In the genomic region with DNA sequence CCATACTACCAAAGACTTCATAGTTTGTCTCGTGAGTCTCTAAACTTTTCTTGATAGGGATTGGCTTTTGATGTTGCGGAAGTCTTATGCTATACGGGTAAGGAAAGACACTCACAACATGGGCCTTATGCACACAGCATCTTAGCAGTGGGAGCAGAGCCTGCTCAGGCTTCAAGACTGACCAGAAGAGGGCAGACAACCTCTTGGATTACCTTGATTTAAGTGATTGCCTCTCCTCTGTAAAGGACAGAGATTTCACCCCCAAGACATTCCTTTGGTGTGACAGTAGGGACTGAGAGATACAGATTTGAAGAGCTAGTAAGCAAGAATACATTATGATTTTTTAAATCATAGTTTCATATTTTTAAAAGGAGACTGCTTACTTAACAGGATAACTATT, we compare ENCODE assay signal across 8 cellular contexts.
DNase-seq lines count a peak whose midpoint lies in the region; ATAC-seq and TF ChIP-seq lines count a peak whose summit lies in the region.

No MANE protein-coding gene starts in this region.

- no peaks in the 10 kb centered on the region for H3K9me3 Mint-ChIP-seq in natural killer cell treated with Interleukin-12 subunit alpha and Interleukin-12 subunit beta and Interleukin-15 and Interleukin-18, amount 100 ng/mL, for 72 hours

- DNase-seq in ACHN = peak; percentile 44
- DNase-seq in SKM-1 (lab: John Stamatoyannopoulos, UW; ENCODE audit: unreplicated experiment) = peak; percentile 5
- DNase-seq in dermis blood vessel endothelial cell = peak; percentile 69
- no peak for DNase-seq in natural killer cell treated with Interleukin-12 subunit alpha and Interleukin-12 subunit beta and Interleukin-15 and Interleukin-18, amount 100 ng/mL, for 72 hours (ENCODE audit: low spot score)
- no peak for DNase-seq in mesenteric fat pad (ENCODE audit: low spot score)

- H3K27ac Mint-ChIP-seq in natural killer cell treated with Interleukin-12 subunit alpha and Interleukin-12 subunit beta and Interleukin-15 and Interleukin-18, amount 100 ng/mL, for 72 hours = no peak overlapping the region

- peak; percentile 63 for TF ChIP-seq CTCF in GM12872 (IDR thresholded peaks at IDR 0.05; ENCODE audit: insufficient read depth, low read depth, low read length)

- no peak overlapping the region for H3K4me3 Mint-ChIP-seq in natural killer cell treated with Interleukin-12 subunit alpha and Interleukin-12 subunit beta and Interleukin-15 and Interleukin-18, amount 100 ng/mL, for 72 hours

- ATAC-seq in HG03064 (IDR thresholded peaks at IDR 0.05; ENCODE audit: low read depth, unreplicated experiment) (peak; percentile 61), HG03196 (IDR thresholded peaks at IDR 0.05; ENCODE audit: unreplicated experiment) (no peak)
- peak; percentile 61 to 63 for ATAC-seq in natural killer cell treated with Interleukin-12 subunit alpha and Interleukin-12 subunit beta and Interleukin-15 and Interleukin-18, amount 100 ng/mL, for 72 hours

- no peaks in the 10 kb centered on the region for H3K4me1 Mint-ChIP-seq in natural killer cell treated with Interleukin-12 subunit alpha and Interleukin-12 subunit beta and Interleukin-15 and Interleukin-18, amount 100 ng/mL, for 72 hours (ENCODE audit: low read depth in 2 of 2)

- H3K27me3 Mint-ChIP-seq in natural killer cell treated with Interleukin-12 subunit alpha and Interleukin-12 subunit beta and Interleukin-15 and Interleukin-18, amount 100 ng/mL, for 72 hours = peaks cover 4 to 7% of the 10 kb centered on the region in 2 donors

- in situ Hi-C loops in ACHN (cut with HindIII; ENCODE audit: low pct_ligation_motif_present, low pct_unique_long_range_greater_than_20kb, low sequenced_read_pairs) = no loop called here

- H3K36me3 Mint-ChIP-seq in natural killer cell treated with Interleukin-12 subunit alpha and Interleukin-12 subunit beta and Interleukin-15 and Interleukin-18, amount 100 ng/mL, for 72 hours = no peaks in the 10 kb centered on the region

Comparison
In these comparisons a context has a peak if more than half of its experiments do, and no peak if none do; other contexts are left out.
1. DNase-seq: peak in ACHN (single experiment), SKM-1 (single experiment) and dermis blood vessel endothelial cell (single experiment); none in natural killer cell treated with Interleukin-12 subunit alpha and Interleukin-12 subunit beta and Interleukin-15 and Interleukin-18, amount 100 ng/mL, for 72 hours (single experiment) and mesenteric fat pad (single experiment).